In the genomic region with DNA sequence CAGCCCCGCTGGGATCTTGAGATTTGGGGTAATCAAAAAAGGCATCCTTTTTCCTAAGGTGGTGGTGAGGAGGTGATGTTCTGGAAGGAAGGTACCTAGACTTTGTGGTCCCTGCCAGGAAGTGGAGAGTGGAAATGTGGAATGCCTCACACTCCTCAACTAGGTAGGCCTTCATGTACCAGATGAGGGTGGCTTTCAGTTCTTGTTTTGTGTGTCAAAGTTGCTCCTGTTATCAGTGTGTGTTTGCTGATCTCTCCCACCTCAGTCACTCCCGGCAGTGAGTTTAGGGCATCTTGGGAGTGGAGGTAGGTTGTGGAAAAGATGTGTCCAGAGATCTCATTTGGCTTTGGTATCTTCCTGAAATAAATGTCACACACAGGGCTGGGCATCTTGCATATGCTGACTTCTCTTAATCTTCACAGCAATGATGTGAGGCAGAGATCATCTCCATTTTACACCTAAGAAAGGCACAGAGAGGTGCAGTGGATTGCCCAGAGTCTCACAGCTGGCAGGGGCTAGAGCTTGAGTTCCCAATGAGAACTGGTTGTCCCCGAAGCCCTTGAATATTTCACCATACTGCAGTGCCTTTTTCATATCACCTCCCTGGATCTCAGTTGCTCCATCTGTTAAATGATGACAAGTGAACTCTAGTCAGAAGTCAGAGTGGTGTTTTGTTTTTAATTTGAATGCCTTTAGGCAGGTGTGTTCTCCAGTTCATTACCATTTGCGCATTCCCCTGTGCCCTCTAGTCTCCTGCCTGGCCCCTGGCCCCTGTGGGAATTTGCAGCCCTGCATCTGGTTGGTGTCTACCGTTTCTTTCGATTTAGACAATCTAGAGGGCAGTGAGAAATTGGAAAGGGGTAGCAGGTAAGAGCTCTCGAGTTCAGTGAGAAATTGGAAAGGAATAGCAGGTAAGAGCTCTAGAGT, we compare ENCODE assay signal across 11 cellular contexts. TPM values are rescaled to one million over a fixed set of nuclear protein-coding genes. Genes with fewer than 3 reads are reported as not detected.
DNase-seq lines count a peak whose midpoint lies in the region; ATAC-seq, FAIRE-seq and TF ChIP-seq lines count a peak whose summit lies in the region.
"Had no signal": no experiment of that assay in that cellular context is flagged by ENCODE, and none has a peak within 500 bp of the region (broad histone marks: within the 10 kb centered on the region; RNA-seq: fewer than 3 reads in every experiment).

No MANE protein-coding gene starts in this region.

- H3K9me2 ChIP-seq in PC-9 (ENCODE audit: insufficient read depth), result no peaks in the 10 kb centered on the region

- no peak for TF ChIP-seq RAD21 in H1 (IDR thresholded peaks at IDR 0.05 in 1 of 2, conservative IDR thresholded peaks at IDR 0.05 in 1 of 2; ENCODE audit: low read depth in 2 of 2, low read length in 2 of 2)

- H2BK5ac ChIP-seq in H1 (ENCODE audit: low read depth, low read length), result no peak overlapping the region

- H3K36me3 ChIP-seq in H1 (ENCODE audit: control insufficient read depth in 2 of 4, insufficient read depth in 4 of 4, low read length in 3 of 4) (no peaks in the 10 kb centered on the region), gastrocnemius medialis (peaks cover 0 to 10% of the 10 kb centered on the region in 2 donors), PC-9 (ENCODE audit: low read depth) (no peaks in the 10 kb centered on the region)

- H3K9me3 ChIP-seq in H1 (ENCODE audit: insufficient read depth in 2 of 2, low read depth in 1 of 2, low read length in 1 of 2), result no peaks in the 10 kb centered on the region
- no peaks in the 10 kb centered on the region for H3K9me3 ChIP-seq in gastrocnemius medialis
- H3K9me3 ChIP-seq in PC-9 (ENCODE audit: insufficient read depth, low read depth), result no peaks in the 10 kb centered on the region

- H3K27ac ChIP-seq in H1 (ENCODE audit: low read depth, low read length) (no peak overlapping the region), gastrocnemius medialis (peak overlapping the region; percentile 95 to 98 (median 98)), PC-9 (no peak overlapping the region)

- BruUV-seq in PC-9 (replicated peaks; lab: Mats Ljungman, UMichigan), result no TSS peak

- H3K4me2 ChIP-seq in H1 (ENCODE audit: insufficient read depth in 1 of 2, low read depth in 2 of 2, low read length in 2 of 2) (peak overlapping the region; percentile 41 to 53; a peak in 3 of 4 replicates), PC-9 (no peak overlapping the region)

- H3K14ac ChIP-seq in H1 (ENCODE audit: insufficient read length), result no peak overlapping the region

- H3K23me2 ChIP-seq in H1 (ENCODE audit: low read depth, low read length), result no peaks in the 10 kb centered on the region

- H3K79me2 ChIP-seq in H1 (ENCODE audit: control insufficient read depth in 1 of 2, insufficient read depth in 2 of 2, low read length in 2 of 2), result no peaks in the 10 kb centered on the region
- no peaks in the 10 kb centered on the region for H3K79me2 ChIP-seq in PC-9 (ENCODE audit: low read depth)

- H2BK12ac ChIP-seq in H1 (ENCODE audit: low read depth, low read length), result no peak overlapping the region; the same call in 1 of the 2 replicates

- WGBS in H1 (ENCODE audit: extremely low coverage in 1 of 2, insufficient coverage in 1 of 2, insufficient read length in 1 of 2, insufficient replicate concordance in 2 of 2, low coverage in 1 of 2, low lambda C conversion rate in 2 of 2, missing lambda C conversion rate in 1 of 2), 2 experiments, result 78% methylated on average over 7 of the region's 7 CpGs; no CpG with 5 or more reads in 1 of the 2 experiments

- POLR2A ChIA-PET in H1 (lab: Charles Lee; ENCODE audit: partially characterized antibody), result interaction anchor here (1.0 kb wide), 1 partner anchor 34 kb away, joined by 3 read pairs; no protein-coding TSS in a partner anchor
- POLR2A ChIA-PET in PC-9 (lab: Charles Lee; ENCODE audit: unreplicated experiment), result interaction anchor here (0.6 kb wide), 1 partner anchor 63 kb away, joined by 7 read pairs; no protein-coding TSS in a partner anchor

- intact Hi-C loops in gastrocnemius medialis (cut with DNase I; ENCODE audit: low total_unique reads) (loop anchor here (10.0 kb wide), 1 partner anchor 381 kb away; no protein-coding TSS in a partner anchor), PC-9 (cut with micrococcal nuclease; ENCODE audit: unreplicated experiment) (no loop called here)

- H3K79me1 ChIP-seq in H1 (ENCODE audit: low read depth, low read length), result peaks cover 2% of the 10 kb centered on the region; the same call in 1 of the 2 replicates

- H2AFZ ChIP-seq in H1 (ENCODE audit: low read length) (no peak overlapping the region), PC-9 (no peak overlapping the region)

- H4K91ac ChIP-seq in H1 (replicated peaks; ENCODE audit: insufficient read length, low read length), result no peak overlapping the region

- H3F3A ChIP-seq in PC-9 (ENCODE audit: insufficient read depth, low read depth), result peaks cover 9% of the 10 kb centered on the region; the same call in 1 of the 2 replicates

- H3K18ac ChIP-seq in H1 (ENCODE audit: extremely low read depth, low read length), result no peak overlapping the region

- no peak for TF ChIP-seq POLR2A in GM12892 (IDR thresholded peaks at IDR 0.05; ENCODE audit: low read depth, low read length)
- TF ChIP-seq POLR2A in H1 (IDR thresholded peaks at IDR 0.05; ENCODE audit: control extremely low read depth in 1 of 2, low read depth in 2 of 2, low read length in 2 of 2), result no peak
- TF ChIP-seq POLR2A in gastrocnemius medialis (IDR thresholded peaks at IDR 0.05), result peak in 1 of 2 donors; percentile 35

- H2AK5ac ChIP-seq in H1 (ENCODE audit: low read depth, low read length), result peak overlapping the region; percentile 2; the same call in 1 of the 2 replicates

- peak; percentile 37 for ATAC-seq in HG02870 (IDR thresholded peaks at IDR 0.05; ENCODE audit: unreplicated experiment)
- ATAC-seq in gastrocnemius medialis, result peak; percentile 61 to 70

- FAIRE-seq in GM12892 (lab: Jason Lieb, UNC) (peak; percentile 93), H1 (lab: Jason Lieb, UNC) (no peak)

- no peak for TF ChIP-seq EP300 in H1 (IDR thresholded peaks at IDR 0.05; ENCODE audit: borderline replicate concordance in 1 of 2, low read depth in 2 of 2, low read length in 2 of 2)

- H3K9ac ChIP-seq in H1 (replicated peaks in 1 of 4; ENCODE audit: extremely low read depth in 1 of 4, low read depth in 3 of 4, low read length in 3 of 4), result no peak overlapping the region

- no peak overlapping the region for H4K8ac ChIP-seq in H1 (ENCODE audit: extremely low read depth, insufficient read depth, low read length)

- H3K23ac ChIP-seq in H1 (ENCODE audit: insufficient read length), result no peak overlapping the region

- no peak overlapping the region for H2BK120ac ChIP-seq in H1 (replicated peaks; ENCODE audit: low read depth, low read length)

- H2BK15ac ChIP-seq in H1 (ENCODE audit: low read length), result no peak overlapping the region; the same call in 1 of the 2 replicates

- no peak for TF ChIP-seq CTCF in H1 (IDR thresholded peaks at IDR 0.05; ENCODE audit: control extremely low read depth in 1 of 3, insufficient read depth in 1 of 3, low read depth in 1 of 3, low read length in 3 of 3)
- no peak for TF ChIP-seq CTCF in gastrocnemius medialis (IDR thresholded peaks at IDR 0.05 in 4 of 5, conservative IDR thresholded peaks at IDR 0.05 in 1 of 5)
- TF ChIP-seq CTCF in PC-9 (conservative IDR thresholded peaks at IDR 0.05), result no peak

- H3K4me3 ChIP-seq in H1 (ENCODE audit: extremely low read depth in 1 of 4, insufficient read depth in 2 of 4, low read depth in 3 of 4, low read length in 4 of 4) (peak overlapping the region in 1 of 4 experiments; percentile 9; a peak in 1 of 8 replicates), gastrocnemius medialis (peak overlapping the region; percentile 65 to 76 (median 74)), PC-9 (no peak overlapping the region)

- H4K5ac ChIP-seq in H1 (ENCODE audit: insufficient read length, low read depth, low read length), result no peak overlapping the region

- H3K4me1 ChIP-seq in H1 (replicated peaks in 1 of 4; ENCODE audit: control insufficient read depth in 3 of 4, insufficient read depth in 4 of 4, low read length in 3 of 4), result peaks cover 7 to 17% (median 11%) of the 10 kb centered on the region in 4 experiments
- peaks cover 51 to 61% of the 10 kb centered on the region in 2 donors for H3K4me1 ChIP-seq in gastrocnemius medialis
- H3K4me1 ChIP-seq in PC-9 (replicated peaks; ENCODE audit: insufficient read depth), result 0 out of 2 replicates have a peak, but pooled peaks cover 4% of the 10 kb centered on the region

- H3K27me3 ChIP-seq in H1 (replicated peaks in 1 of 4; ENCODE audit: control insufficient read depth in 3 of 4, extremely low read depth in 1 of 4, insufficient read depth in 3 of 4, low read length in 3 of 4) (no peaks in the 10 kb centered on the region), gastrocnemius medialis (no peaks in the 10 kb centered on the region), PC-9 (ENCODE audit: insufficient read depth, low read depth) (no peaks in the 10 kb centered on the region)

- no peak overlapping the region for H3K4ac ChIP-seq in H1 (replicated peaks; ENCODE audit: insufficient read length, low read depth, low read length)

- no peak overlapping the region for H2BK20ac ChIP-seq in H1 (ENCODE audit: low read length)

- CTCF ChIA-PET in H1 (lab: Charles Lee; ENCODE audit: partially characterized antibody) (interaction anchor here (0.8 to 3.3 kb wide), 8 partner anchors 9 to 202 kb away, joined by 4 to 18 read pairs (median 8); no protein-coding TSS in a partner anchor), PC-9 (lab: Charles Lee) (no interaction called here)

- no peak overlapping the region for H3K56ac ChIP-seq in H1 (replicated peaks; ENCODE audit: insufficient read length, low read depth, low read length)

- H4K20me1 ChIP-seq in H1 (replicated peaks in 1 of 2; ENCODE audit: control insufficient read depth in 1 of 2, insufficient read depth in 2 of 2, low read length in 2 of 2) (peaks cover 0 to 1% of the 10 kb centered on the region in 2 experiments), PC-9 (ENCODE audit: insufficient read depth) (no peaks in the 10 kb centered on the region)

- DNase-seq in GM12892 (ENCODE audit: insufficient read length), result no peak
- no peak for DNase-seq in H1 (ENCODE audit: low read depth in 1 of 2, low spot score in 2 of 2)
- DNase-seq in gastrocnemius medialis, result peak; percentile 45 to 69
- DNase-seq in SK-N-DZ (ENCODE audit: low spot score), result no peak
- DNase-seq in globus pallidus (ENCODE audit: low spot score), result no peak
- DNase-seq in PC-9, result no peak
- no peak for DNase-seq in NCI-H128 (lab: John Stamatoyannopoulos, UW; ENCODE audit: unreplicated experiment)
- DNase-seq: activated CD4-positive, alpha-beta T cell treated with anti-CD3 and anti-CD28 coated beads for 1 hour; NCI-H1436 treated with DMSO at 0.1 percent for 48 hours; stimulated activated CD4-positive, alpha-beta T cell treated with anti-CD3 and anti-CD28 coated beads, Interleukin-4, amount 100 ng/mL, for 24 hours had no signal

- in situ Hi-C loops in gastrocnemius medialis (cut with MboI; ENCODE audit: low sequenced_read_pairs in 4 of 4), result loop anchor here in 1 of 4 donors (25.0 kb wide), 1 partner anchor 373 kb away; the partner anchor contains the start of gene OSER1

RNA-seq across cellular contexts. Expression of gene PKIG, which starts 2.9 kb away (rescaled TPM):
- polyA plus RNA-seq in GM12892 (2012; ENCODE audit: missing spikeins), result 29.0 TPM
- total RNA-seq in H1 (2021; fragmentation: NEBNext Ultra II Directional; extraction: Animal tissue kit (Norgen Biotek cat#: 25700)), result 25.4 and 26.7 TPM in 2 replicates
- polyA plus RNA-seq in H1 (2011; rRNA removed), result 34.3 and 37.5 TPM in 2 replicates
- 33.3 TPM for polyA plus RNA-seq in H1 (2011; cell fraction: cytosol; rRNA removed)
- polyA plus RNA-seq in H1 (2011; cell fraction: nucleus; rRNA removed), result 21.0 TPM
- polyA plus RNA-seq in H1 (2012, experiment 1 of 2), result 23.8 to 29.8 TPM (median 27.7 TPM) in 4 replicates
- polyA plus RNA-seq in H1 (2012, experiment 2 of 2), result 38.2 TPM
- polyA plus RNA-seq in H1 (2013, experiment 1 of 2), result 32.9 TPM
- 35.0 TPM for polyA plus RNA-seq in H1 (2013, experiment 2 of 2)
- 8.6 and 9.8 TPM in 2 replicates for polyA minus RNA-seq in H1 (2011; rRNA and poly(A)+ RNA removed)
- polyA minus RNA-seq in H1 (2011; cell fraction: cytosol; rRNA and poly(A)+ RNA removed), result 11.9 TPM
- polyA minus RNA-seq in H1 (2011; cell fraction: nucleus; rRNA and poly(A)+ RNA removed), result 7.6 TPM
- total RNA-seq in gastrocnemius medialis (100 to 1,000 TPM in 2 of 4 donors, 10 to 100 TPM in 2; 72.9 to 153 (median 100) TPM), PC-9 (2021) (41.9 and 50.1 TPM in 2 replicates)
- polyA plus RNA-seq in SK-N-DZ (2014; cell fraction: cytosol; rRNA removed), result 42.9 and 46.8 TPM in 2 replicates
- 21.9 and 23.0 TPM in 2 replicates for polyA plus RNA-seq in SK-N-DZ (2014; cell fraction: nucleus; rRNA removed)

Comparison
In these comparisons a context has a peak if more than half of its experiments do, and no peak if none do; other contexts are left out.
1. DNase-seq: peak in gastrocnemius medialis (2 of 2); none in GM12892 (single experiment), H1 (0 of 2), SK-N-DZ (single experiment), globus pallidus (single experiment), PC-9 (0 of 2) and NCI-H128 (single experiment).
2. H3K27ac ChIP-seq: peak in gastrocnemius medialis (4 of 4); none in H1 (single experiment) and PC-9 (single experiment).